In the genomic region with DNA sequence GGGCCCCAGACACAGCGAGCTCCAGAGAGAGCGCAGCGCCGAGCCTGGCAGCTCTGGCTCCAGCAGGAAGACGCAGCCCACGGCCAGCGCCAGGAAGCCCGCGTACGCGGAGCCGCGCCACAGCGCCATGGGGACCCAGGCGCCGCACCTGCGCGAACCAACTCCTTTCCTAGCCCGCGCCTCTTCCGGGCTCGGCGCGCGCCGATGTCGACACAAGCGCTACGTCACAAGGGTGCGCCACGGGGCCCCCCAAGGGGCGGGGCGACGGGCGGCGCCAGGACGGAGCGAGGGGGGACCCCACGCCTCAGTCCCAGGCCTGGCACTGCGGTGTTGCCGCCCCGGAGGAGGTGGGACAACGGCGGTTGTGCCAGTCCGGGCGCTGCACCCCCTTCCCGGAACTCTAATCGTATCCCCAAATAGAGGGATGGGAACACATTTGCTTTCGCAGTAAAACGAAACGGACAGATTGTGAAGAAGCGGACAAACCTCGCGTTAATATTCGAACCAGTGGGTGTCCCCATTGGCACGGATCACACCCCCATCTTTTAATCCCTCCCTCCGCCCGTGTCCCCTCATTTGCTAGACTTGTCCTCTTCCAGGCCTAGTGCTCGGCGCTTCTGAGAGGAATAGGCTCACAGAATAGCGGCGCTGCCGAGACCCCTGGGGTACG, we compare ENCODE assay signal across 7 cellular contexts. TPM values are rescaled to one million over a fixed set of nuclear protein-coding genes. Genes with fewer than 3 reads are reported as not detected.
DNase-seq lines count a peak whose midpoint lies in the region; ATAC-seq and TF ChIP-seq lines count a peak whose summit lies in the region.

A gene (minus strand): TSS at position 196 of the 670 bp plus-strand sequence. CDS start 67 bp downstream, at position 129.

- WGBS in hepatocyte (ENCODE audit: low lambda C conversion rate, missing lambda C conversion rate): under 1% methylated on average over 63 of the region's 64 CpGs

- H4K20me1 ChIP-seq in hepatocyte (ENCODE audit: insufficient read depth, poor library complexity, severe bottlenecking): peaks cover 4% of the 10 kb centered on the region

- peaks cover 44% of the 10 kb centered on the region for H3K79me2 ChIP-seq in hepatocyte

- ATAC-seq in GM18517 (IDR thresholded peaks at IDR 0.05; ENCODE audit: unreplicated experiment) (peak; percentile 76), HG03039 (IDR thresholded peaks at IDR 0.05; ENCODE audit: unreplicated experiment) (peak; percentile 69)

- H3K4me2 ChIP-seq in hepatocyte: peak within 1 kb of the TSS; percentile 92

- peak; percentile 55 for DNase-seq in NCI-H2081 treated with DMSO at 0.1 percent for 48 hours (lab: John Stamatoyannopoulos, UW)
- DNase-seq in T1000 (lab: John Stamatoyannopoulos, UW): peak; percentile 80
- DNase-seq in astrocyte of the hippocampus (ENCODE audit: low read depth, low spot score): peak; percentile 98
- peak; percentile 97 for DNase-seq in hepatocyte (ENCODE audit: low spot score)
- DNase-seq in retina: peak; percentile 100

- no peaks in the 10 kb centered on the region for H3K36me3 ChIP-seq in hepatocyte (replicated peaks; ENCODE audit: insufficient read depth, low read depth)

- H3K4me1 ChIP-seq in hepatocyte (ENCODE audit: insufficient read depth): peaks cover 24% of the 10 kb centered on the region

- peak within 1 kb of the TSS; percentile 97 for H3K27ac ChIP-seq in hepatocyte

- H3K27me3 ChIP-seq in hepatocyte: no peaks in the 10 kb centered on the region

- TF ChIP-seq CTCF in hepatocyte (IDR thresholded peaks at IDR 0.05; ENCODE audit: poor library complexity): no peak

- H3K4me3 ChIP-seq in hepatocyte: peak within 1 kb of the TSS; percentile 72

- no peaks in the 10 kb centered on the region for H3K9me2 ChIP-seq in hepatocyte (replicated peaks; ENCODE audit: insufficient read depth)

- H2AFZ ChIP-seq in hepatocyte: peak within 1 kb of the TSS; percentile 96

- no peaks in the 10 kb centered on the region for H3K9me3 ChIP-seq in hepatocyte (ENCODE audit: low read depth)

RNA-seq across cellular contexts. Expression of the gene that starts here (rescaled TPM):
- total RNA-seq in hepatocyte: 67.3 and 71.1 TPM in 2 replicates
- 56.3 and 59.2 TPM in 2 replicates for polyA plus RNA-seq in hepatocyte

Comparison
In these comparisons a context has a peak if more than half of its experiments do, and no peak if none do; other contexts are left out.
1. Peak in every context shown above with its lines: DNase-seq, ATAC-seq, H3K4me3 ChIP-seq and H3K27ac ChIP-seq.